ENCODE assay signal across 8 cellular contexts in the genomic region with DNA sequence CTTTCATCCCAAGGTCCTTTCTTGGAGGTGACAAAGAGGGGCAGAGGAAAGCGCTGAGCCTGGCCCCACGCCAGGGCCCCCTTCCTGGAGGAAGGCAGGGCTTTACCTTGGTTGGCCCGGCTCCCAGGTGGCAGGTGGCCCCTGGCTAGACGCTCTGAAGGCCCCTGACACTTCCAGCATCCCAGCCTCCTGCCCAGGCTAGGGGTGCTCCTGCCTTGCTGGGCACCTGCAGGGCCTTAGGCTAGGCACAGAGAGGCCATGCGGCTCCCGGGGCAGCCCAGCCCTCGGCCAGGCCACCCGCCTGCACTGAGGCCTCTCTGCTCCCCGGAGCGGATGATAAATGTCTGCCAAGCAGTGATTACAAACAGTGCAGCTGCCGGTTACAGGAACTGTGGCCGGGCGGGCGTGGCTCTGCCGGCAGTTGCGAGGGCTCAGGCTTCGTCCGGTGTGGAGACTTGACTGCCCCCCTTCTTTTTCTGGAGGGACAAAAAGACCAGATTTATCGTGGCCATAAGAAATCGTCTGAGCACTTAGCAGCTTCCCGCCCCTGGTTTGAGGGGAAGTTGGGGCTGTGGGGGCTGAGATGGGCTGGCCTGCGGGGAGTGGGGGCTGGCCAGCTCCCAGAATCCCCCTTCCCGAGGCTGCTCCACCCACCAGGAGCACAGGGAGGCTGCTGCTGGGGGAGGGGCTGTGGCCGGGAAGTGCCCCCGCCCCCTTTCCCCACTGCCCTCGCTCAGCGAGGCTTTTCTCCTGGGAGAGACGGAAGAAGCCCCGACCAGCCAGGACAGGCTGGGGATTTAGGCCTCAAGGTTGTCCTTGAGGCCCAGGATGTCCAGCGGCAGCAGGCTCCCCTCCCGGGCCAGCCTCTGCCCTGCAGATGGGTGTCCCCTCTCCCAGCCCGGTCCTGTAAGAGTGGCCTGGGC. TPM values are rescaled to one million over a fixed set of nuclear protein-coding genes. Genes with fewer than 3 reads are reported as not detected.
DNase-seq lines count a peak whose midpoint lies in the region; ATAC-seq, FAIRE-seq and TF ChIP-seq lines count a peak whose summit lies in the region.

No MANE protein-coding gene starts in this region.

- ATAC-seq in CD4-positive, CD25-positive, alpha-beta regulatory T cell (ENCODE audit: low read depth in 2 of 2): peak; percentile 69 to 70
- ATAC-seq in RWPE2 (ENCODE audit: low read depth): peak; percentile 72
- no peak for ATAC-seq in HG02970 (IDR thresholded peaks at IDR 0.05; ENCODE audit: low FRiP score, unreplicated experiment)

- no peaks in the 10 kb centered on the region for H3K27me3 Mint-ChIP-seq in CD4-positive, CD25-positive, alpha-beta regulatory T cell
- no peaks in the 10 kb centered on the region for H3K27me3 Mint-ChIP-seq in progenitor cell of endocrine pancreas

- intact Hi-C loops in ascending aorta (cut with DNase I): no loop called here

- peak overlapping the region in 3 of 4 donors; percentile 36 to 71 (median 71) for H3K4me3 Mint-ChIP-seq in CD4-positive, CD25-positive, alpha-beta regulatory T cell
- H3K4me3 Mint-ChIP-seq in progenitor cell of endocrine pancreas (ENCODE audit: low read depth): peak overlapping the region; percentile 66

- FAIRE-seq in HTR-8/SVneo (lab: Jason Lieb, UNC): no peak

- H3K4me3 ChIP-seq in CD4-positive, CD25-positive, alpha-beta regulatory T cell (ENCODE audit: low read depth, low read length): no peak overlapping the region
- H3K4me3 ChIP-seq in RWPE2 (ENCODE audit: severe bottlenecking) (no peak overlapping the region), ascending aorta (peak overlapping the region; percentile 31 to 34), right atrium auricular region (peak overlapping the region in 1 of 2 donors; percentile 38)

- peak overlapping the region; percentile 23 for H3K27ac ChIP-seq in CD4-positive, CD25-positive, alpha-beta regulatory T cell (ENCODE audit: insufficient read depth, low read length, poor library complexity, severe bottlenecking)
- no peak overlapping the region for H3K27ac ChIP-seq in RWPE2 (ENCODE audit: poor library complexity, severe bottlenecking)
- peak overlapping the region; percentile 70 to 72 for H3K27ac ChIP-seq in ascending aorta
- peak overlapping the region; percentile 89 to 92 for H3K27ac ChIP-seq in right atrium auricular region

- no peaks in the 10 kb centered on the region for H3K36me3 Mint-ChIP-seq in CD4-positive, CD25-positive, alpha-beta regulatory T cell
- no peaks in the 10 kb centered on the region for H3K36me3 Mint-ChIP-seq in progenitor cell of endocrine pancreas (ENCODE audit: insufficient read depth)

- peaks cover 27% of the 10 kb centered on the region for H3K4me1 ChIP-seq in CD4-positive, CD25-positive, alpha-beta regulatory T cell (ENCODE audit: control insufficient read depth, insufficient read depth, low read length, poor library complexity, severe bottlenecking)
- peaks cover 8% of the 10 kb centered on the region for H3K4me1 ChIP-seq in RWPE2 (ENCODE audit: insufficient read depth, poor library complexity, severe bottlenecking)
- H3K4me1 ChIP-seq in ascending aorta: peaks cover 10 to 15% of the 10 kb centered on the region in 2 donors
- peaks cover 0 to 48% of the 10 kb centered on the region in 2 donors for H3K4me1 ChIP-seq in right atrium auricular region

- H3K27ac Mint-ChIP-seq in CD4-positive, CD25-positive, alpha-beta regulatory T cell: peak overlapping the region in 2 of 3 donors; percentile 55 to 91
- peak overlapping the region; percentile 92 for H3K27ac Mint-ChIP-seq in progenitor cell of endocrine pancreas

- H3K9me3 ChIP-seq in CD4-positive, CD25-positive, alpha-beta regulatory T cell (ENCODE audit: control insufficient read depth in 2 of 2, low read length in 2 of 2): no peaks in the 10 kb centered on the region
- no peaks in the 10 kb centered on the region for H3K9me3 ChIP-seq in RWPE2 (ENCODE audit: severe bottlenecking)
- H3K9me3 ChIP-seq in ascending aorta: no peaks in the 10 kb centered on the region
- no peaks in the 10 kb centered on the region for H3K9me3 ChIP-seq in right atrium auricular region

- H3K27me3 ChIP-seq in CD4-positive, CD25-positive, alpha-beta regulatory T cell (ENCODE audit: control insufficient read depth, insufficient read depth, low read length): no peaks in the 10 kb centered on the region
- H3K27me3 ChIP-seq in RWPE2 (ENCODE audit: insufficient read depth, poor library complexity, severe bottlenecking): peaks cover 11% of the 10 kb centered on the region
- no peaks in the 10 kb centered on the region for H3K27me3 ChIP-seq in ascending aorta
- H3K27me3 ChIP-seq in right atrium auricular region: no peaks in the 10 kb centered on the region

- H3K9me3 Mint-ChIP-seq in CD4-positive, CD25-positive, alpha-beta regulatory T cell: no peaks in the 10 kb centered on the region
- no peaks in the 10 kb centered on the region for H3K9me3 Mint-ChIP-seq in progenitor cell of endocrine pancreas (ENCODE audit: low read depth)

- no peak for TF ChIP-seq CTCF in RWPE2 (IDR thresholded peaks at IDR 0.05; ENCODE audit: poor library complexity, severe bottlenecking)
- TF ChIP-seq CTCF in ascending aorta (IDR thresholded peaks at IDR 0.05): no peak
- TF ChIP-seq CTCF in right atrium auricular region (IDR thresholded peaks at IDR 0.05): peak in 1 of 2 donors; percentile 20
- no peak for TF ChIP-seq CTCF in progenitor cell of endocrine pancreas (IDR thresholded peaks at IDR 0.05; ENCODE audit: unreplicated experiment)

- peak in 2 of 3 donors; percentile 39 to 73 for DNase-seq in CD4-positive, CD25-positive, alpha-beta regulatory T cell
- peak; percentile 73 for DNase-seq in HTR-8/SVneo (ENCODE audit: insufficient read length, low spot score)
- no peak for DNase-seq in RWPE2 (ENCODE audit: low spot score)
- DNase-seq in ascending aorta (ENCODE audit: low spot score in 2 of 2): peak in 1 of 2 donors; percentile 88
- DNase-seq in right atrium auricular region (ENCODE audit: low spot score): peak; percentile 91
- DNase-seq in progenitor cell of endocrine pancreas (ENCODE audit: low spot score, unreplicated experiment): peak; percentile 59
- DNase-seq in GOT3 (lab: John Stamatoyannopoulos, UW): no peak

- H3K36me3 ChIP-seq in CD4-positive, CD25-positive, alpha-beta regulatory T cell (ENCODE audit: control insufficient read depth, insufficient read depth, low read length): no peaks in the 10 kb centered on the region
- H3K36me3 ChIP-seq in RWPE2 (ENCODE audit: low read depth) (no peaks in the 10 kb centered on the region), ascending aorta (no peaks in the 10 kb centered on the region), right atrium auricular region (no peaks in the 10 kb centered on the region)

- peaks cover 0 to 22% (median 8%) of the 10 kb centered on the region in 4 donors for H3K4me1 Mint-ChIP-seq in CD4-positive, CD25-positive, alpha-beta regulatory T cell
- peaks cover 12% of the 10 kb centered on the region for H3K4me1 Mint-ChIP-seq in progenitor cell of endocrine pancreas (ENCODE audit: low read depth)

RNA-seq across cellular contexts. Expression of a gene that starts 31.6 kb away (rescaled TPM):
- 23.8 TPM for total RNA-seq in CD4-positive, CD25-positive, alpha-beta regulatory T cell
- 10 to 100 TPM; 17.8 to 27.7 (median 23.4) TPM for polyA plus RNA-seq in CD4-positive, CD25-positive, alpha-beta regulatory T cell
- total RNA-seq in ascending aorta (31.0 TPM), right atrium auricular region (10 to 100 TPM; 58.6 to 76.9 TPM), progenitor cell of endocrine pancreas (31.4 and 34.2 TPM in 2 replicates)

Comparison
In these comparisons a context has a peak if more than half of its experiments do, and no peak if none do; other contexts are left out.
1. DNase-seq: peak in CD4-positive, CD25-positive, alpha-beta regulatory T cell (2 of 3), HTR-8/SVneo (single experiment), right atrium auricular region (single experiment) and progenitor cell of endocrine pancreas (single experiment); none in RWPE2 (single experiment) and GOT3 (single experiment).
2. H3K4me3 ChIP-seq: peak in ascending aorta (2 of 2); none in CD4-positive, CD25-positive, alpha-beta regulatory T cell (single experiment) and RWPE2 (single experiment).